In genomic region chr6:7080311-7080710, GRCh38 we compare ENCODE assay signal across 23 cellular contexts.
"Had no signal": no experiment of that assay in that cellular context is flagged by ENCODE, and none has a peak within 500 bp of the region (broad histone marks: within the 10 kb centered on the region; RNA-seq: fewer than 3 reads in every experiment).

No MANE protein-coding gene starts in this region.

- H3K27ac ChIP-seq: ascending aorta, body of pancreas, KMS-11, RWPE1, SJCRH30 had no signal

- DNase-seq: activated CD4-positive, alpha-beta T cell treated with anti-CD3 and anti-CD28 coated beads for 48 hours; activated CD4-positive, alpha-beta T cell treated with anti-CD3 and anti-CD28 coated beads, Interleukin-2, amount 50 U/mL, for 4 hours; activated CD8-positive, alpha-beta memory T cell treated with anti-CD3 and anti-CD28 coated beads, Interleukin-2, amount 50 U/mL, for 48 hours; activated CD8-positive, alpha-beta T cell treated with anti-CD3 and anti-CD28 coated beads, Interleukin-2, amount 10 ng/mL, durations not matched to agents 7 days and 5 days; activated T-cell treated with anti-CD3 and anti-CD28 coated beads, Interleukin-2, amount 50 U/mL, for 1 hour; body of pancreas; central memory CD4-positive, alpha-beta T cell; IMR-90; MG63; NCI-H1105; NCI-H1436; NCI-H1694 treated with DMSO at 0.1 percent for 48 hours; NCI-H2029 treated with DMSO at 0.1 percent for 48 hours; NCI-H510A treated with DMSO at 0.1 percent for 48 hours; OCI-M1; Right ventricle myocardium superior; SJCRH30; SK-N-SH; T-helper 17 cell; T-helper 9 cell had no signal

- H3K9me3 ChIP-seq: ascending aorta, body of pancreas, MG63, SJCRH30, SK-N-SH had no signal

- H3K4me2 ChIP-seq: KMS-11, SK-N-SH had no signal

- H3K36me3 ChIP-seq: ascending aorta, MG63, SJCRH30 had no signal

- H3K27me3 ChIP-seq: ascending aorta, body of pancreas, MG63, SJCRH30 had no signal

- H3K4me1 ChIP-seq: ascending aorta, body of pancreas, SJCRH30 had no signal

- H3K4me3 ChIP-seq: ascending aorta, body of pancreas, MG63, SJCRH30 had no signal
